ENCODE assay signal across 35 cellular contexts in genomic region chr14:96154900-96155299, GRCh38. TPM values are rescaled to one million over a fixed set of nuclear protein-coding genes. Genes with fewer than 3 reads are reported as not detected.
"Had no signal": no experiment of that assay in that cellular context is flagged by ENCODE, and none has a peak within 500 bp of the region (broad histone marks: within the 10 kb centered on the region; RNA-seq: fewer than 3 reads in every experiment).

No MANE protein-coding gene starts in this region.

- DNase-seq: Karpas-422, Kasumi-1, MG63, MM.1S, MV-4-11, NCI-H1048, NCI-H1092, NCI-H1092 treated with DMSO at 0.1 percent for 48 hours, NCI-H1105, NCI-H1105 treated with DMSO at 0.1 percent for 48 hours, NCI-H1417, NCI-H1417 treated with DMSO at 0.1 percent for 48 hours, NCI-H1436, NCI-H1436 treated with DMSO at 0.1 percent for 48 hours, NCI-H146, NCI-H1694, NCI-H1694 treated with DMSO at 0.1 percent for 48 hours, NCI-H187, NCI-H187 treated with DMSO at 0.1 percent for 48 hours, NCI-H1930, NCI-H2029, NCI-H2029 treated with DMSO at 0.1 percent for 48 hours, NCI-H2081, NCI-H2081 treated with DMSO at 0.1 percent for 48 hours, NCI-H2107, NCI-H2171, NCI-H2171 treated with DMSO at 0.1 percent for 48 hours, NCI-H2227 treated with DMSO at 0.1 percent for 48 hours, NCI-H226, NCI-H345, NCI-H446 treated with DMSO at 0.1 percent for 48 hours, NCI-H510A, NCI-H510A treated with DMSO at 0.1 percent for 48 hours, NCI-H524 had no signal

- H3K27me3 ChIP-seq: MG63 had no signal

- H3K4me3 ChIP-seq: MG63 had no signal

- H3K36me3 ChIP-seq: MG63 had no signal

- H3K9me3 ChIP-seq: MG63 had no signal

RNA-seq across cellular contexts. Expression of gene BDKRB2, which starts 49.7 kb away (rescaled TPM):
- total RNA-seq: NCI-H460 had no signal
